In the genomic region with DNA sequence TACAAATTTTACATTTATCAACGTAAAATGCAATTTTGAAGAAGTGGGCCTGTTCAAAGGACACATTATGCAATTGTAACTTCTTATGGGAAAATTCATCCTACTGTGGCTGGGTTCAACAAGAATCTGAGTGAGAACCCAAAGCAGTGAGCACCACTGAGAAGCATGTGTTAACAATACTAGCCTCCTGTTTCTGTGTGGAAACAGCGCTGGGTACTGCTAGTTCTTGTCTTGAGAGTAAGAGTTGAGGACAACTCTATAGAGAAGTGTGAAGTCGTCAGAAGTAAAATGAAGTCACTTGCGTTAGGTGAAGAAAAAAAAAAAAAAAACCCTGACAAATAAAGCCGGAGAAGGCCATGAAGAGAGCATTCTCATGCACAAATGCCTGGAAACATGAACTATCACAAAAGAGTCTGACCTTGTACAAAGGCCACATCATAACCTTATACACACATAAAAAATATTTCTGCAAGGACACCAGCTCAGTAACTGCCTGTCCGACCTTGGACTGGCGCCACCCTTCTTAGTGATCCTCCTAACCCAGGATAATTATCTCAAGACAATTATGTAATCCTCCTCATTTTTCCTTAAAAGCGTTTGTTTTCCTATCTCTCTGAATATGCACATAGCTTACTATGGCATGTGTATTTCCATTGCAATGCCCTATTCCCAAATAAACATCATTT, we compare ENCODE assay signal across 16 cellular contexts.
DNase-seq lines count a peak whose midpoint lies in the region; ATAC-seq, FAIRE-seq and TF ChIP-seq lines count a peak whose summit lies in the region.
"Had no signal": no experiment of that assay in that cellular context is flagged by ENCODE, and none has a peak within 500 bp of the region (broad histone marks: within the 10 kb centered on the region; RNA-seq: fewer than 3 reads in every experiment).

No MANE protein-coding gene starts in this region.

- H3K9me3 ChIP-seq in mammary epithelial cell (replicated peaks; ENCODE audit: insufficient read depth, low read length): no peaks in the 10 kb centered on the region
- no peaks in the 10 kb centered on the region for H3K9me3 ChIP-seq in testis
- H3K9me3 ChIP-seq: BLaER1 had no signal

- FAIRE-seq in endometrium (lab: Jason Lieb, UNC): peak; percentile 12
- FAIRE-seq: GM12878, GM18507 had no signal

- TF ChIP-seq POLR2A in testis (IDR thresholded peaks at IDR 0.05): no peak

- H4K20me1 ChIP-seq in mammary epithelial cell (ENCODE audit: insufficient read depth, low read length): no peaks in the 10 kb centered on the region
- H4K20me1 ChIP-seq: BLaER1 had no signal

- POLR2A ChIA-PET in MCF 10A (lab: Yijun Ruan, JAX): interaction anchor here (0.8 kb wide), 1 partner anchor 251 kb away, joined by 3 read pairs; no protein-coding TSS in a partner anchor

- H3K79me2 ChIP-seq in mammary epithelial cell (ENCODE audit: insufficient read depth, low read length): no peaks in the 10 kb centered on the region

- H3K36me3 ChIP-seq in mammary epithelial cell (ENCODE audit: insufficient read depth, low read length) (no peaks in the 10 kb centered on the region), testis (ENCODE audit: low read depth, missing control alignments) (no peaks in the 10 kb centered on the region)
- H3K36me3 ChIP-seq: BLaER1 had no signal

- H3K4me3 Mint-ChIP-seq in MCF 10A (ENCODE audit: unreplicated experiment): no peak overlapping the region
- no peak overlapping the region for H3K4me3 Mint-ChIP-seq in natural killer cell
- H3K4me3 Mint-ChIP-seq: H9 had no signal

- H3K4me2 ChIP-seq in mammary epithelial cell (ENCODE audit: insufficient read depth, low read depth, low read length): no peak overlapping the region
- H3K4me2 ChIP-seq: BLaER1 had no signal

- no peak overlapping the region for H2AFZ ChIP-seq in mammary epithelial cell (ENCODE audit: low read depth, low read length)
- H2AFZ ChIP-seq: GM23248 had no signal

- H3K9ac ChIP-seq in mammary epithelial cell (ENCODE audit: insufficient read depth, low read length): no peak overlapping the region
- H3K9ac ChIP-seq: BLaER1, GM23248 had no signal

- dilution Hi-C loops in mammary epithelial cell (cut with HindIII; ENCODE audit: low sequenced_read_pairs): no loop called here

- H3K27me3 Mint-ChIP-seq in MCF 10A (ENCODE audit: insufficient read depth, unreplicated experiment) (no peaks in the 10 kb centered on the region), natural killer cell (ENCODE audit: low read depth in 2 of 2) (no peaks in the 10 kb centered on the region)

- WGBS in mammary epithelial cell (ENCODE audit: low coverage, missing lambda C conversion rate): 88% methylated on average over 8 of the region's 8 CpGs
- WGBS in testis, 2 donors: 40 to 49% methylated on average over 8 of the region's 8 CpGs

- H3K36me3 Mint-ChIP-seq in MCF 10A (ENCODE audit: insufficient read depth, unreplicated experiment): no peaks in the 10 kb centered on the region
- H3K36me3 Mint-ChIP-seq in natural killer cell: no peaks in the 10 kb centered on the region

- in situ Hi-C loops in mammary epithelial cell (cut with MboI; ENCODE audit: low sequenced_read_pairs in 2 of 2): no loop called here

- H3K27ac Mint-ChIP-seq in MCF 10A (ENCODE audit: low read depth, unreplicated experiment) (peak overlapping the region; percentile 25), natural killer cell (no peak overlapping the region)

- H3K4me3 ChIP-seq in mammary epithelial cell (replicated peaks in 1 of 3; ENCODE audit: insufficient read depth in 1 of 3, low read depth in 2 of 3, low read length in 3 of 3) (no peak overlapping the region), testis (no peak overlapping the region)
- H3K4me3 ChIP-seq: BLaER1, GM12878, GM23248 had no signal

- CTCF ChIA-PET in MCF 10A (lab: Yijun Ruan, JAX) (interaction anchor here (1.1 kb wide), 1 partner anchor 15 kb away, joined by 4 read pairs; no protein-coding TSS in a partner anchor), mammary epithelial cell (lab: Charles Lee; ENCODE audit: low non-redundant PET) (no interaction called here)

- BruUV-seq in MCF 10A (replicated peaks; lab: Mats Ljungman, UMichigan) (no TSS peak), mammary epithelial cell (replicated peaks; lab: Mats Ljungman, UMichigan) (no TSS peak)

- DNase-seq in MCF 10A (ENCODE audit: unreplicated experiment) (no peak), mammary epithelial cell (no peak), RPMI7951 (ENCODE audit: low read depth) (peak; percentile 51), testis (peak; percentile 29), natural killer cell (no peak)
- DNase-seq: 8988T, AML-193, DMS 273 treated with DMSO at 0.1 percent for 48 hours, GM23248 had no signal

- no peaks in the 10 kb centered on the region for H3K4me1 ChIP-seq in mammary epithelial cell (ENCODE audit: insufficient read depth, low read length)
- H3K4me1 ChIP-seq in testis: no peaks in the 10 kb centered on the region
- H3K4me1 ChIP-seq: BLaER1 had no signal

- H3K4me1 Mint-ChIP-seq in MCF 10A (ENCODE audit: insufficient read depth, unreplicated experiment) (peaks cover 6% of the 10 kb centered on the region), natural killer cell (no peaks in the 10 kb centered on the region)

- H3K27me3 ChIP-seq in mammary epithelial cell (ENCODE audit: insufficient read depth, low read length) (no peaks in the 10 kb centered on the region), testis (no peaks in the 10 kb centered on the region)
- H3K27me3 ChIP-seq: BLaER1 had no signal

- TF ChIP-seq CTCF in MCF 10A (IDR thresholded peaks at IDR 0.05; ENCODE audit: unreplicated experiment): no peak
- TF ChIP-seq CTCF in mammary epithelial cell (conservative IDR thresholded peaks at IDR 0.05 in 1 of 2, IDR thresholded peaks at IDR 0.05 in 1 of 2; ENCODE audit: extremely low read depth in 1 of 2, insufficient read depth in 1 of 2, low read depth in 1 of 2, low read length in 2 of 2): no peak
- no peak for TF ChIP-seq CTCF in testis (IDR thresholded peaks at IDR 0.05)
- TF ChIP-seq CTCF in natural killer cell (IDR thresholded peaks at IDR 0.05): no peak

- no peak overlapping the region for H3K27ac ChIP-seq in mammary epithelial cell (ENCODE audit: insufficient read depth, low read depth, low read length)
- H3K27ac ChIP-seq in testis: no peak overlapping the region
- H3K27ac ChIP-seq: BLaER1, GM23248 had no signal

- no peak for ATAC-seq in HG03175 (IDR thresholded peaks at IDR 0.05; ENCODE audit: unreplicated experiment)
- ATAC-seq in HG02759 (IDR thresholded peaks at IDR 0.05; ENCODE audit: unreplicated experiment): no peak
- no peak for ATAC-seq in natural killer cell
- ATAC-seq: GM12878 had no signal

- intact Hi-C loops in MCF 10A (cut with micrococcal nuclease) (loop anchor here (10.0 kb wide), 1 partner anchor 128 kb away; no protein-coding TSS in a partner anchor), mammary epithelial cell (cut with micrococcal nuclease) (no loop called here), testis (cut with DNase I; ENCODE audit: low total_unique reads) (no loop called here), natural killer cell (cut with micrococcal nuclease) (no loop called here)

- no peaks in the 10 kb centered on the region for H3K9me3 Mint-ChIP-seq in MCF 10A (ENCODE audit: unreplicated experiment)
- peaks cover 6 to 9% of the 10 kb centered on the region in 2 donors for H3K9me3 Mint-ChIP-seq in natural killer cell
- H3K9me3 Mint-ChIP-seq: H9 had no signal

Comparison
In these comparisons a context has a peak if more than half of its experiments do, and no peak if none do; other contexts are left out.
1. DNase-seq: peak in RPMI7951 (single experiment) and testis (single experiment); none in MCF 10A (single experiment), mammary epithelial cell (single experiment) and natural killer cell (single experiment).